ENCODE assay signal across 25 cellular contexts in genomic region chr9:99588299-99588698, GRCh38.
"Had no signal": no experiment of that assay in that cellular context is flagged by ENCODE, and none has a peak within 500 bp of the region (broad histone marks: within the 10 kb centered on the region; RNA-seq: fewer than 3 reads in every experiment).

No MANE protein-coding gene starts in this region.

- DNase-seq: naive thymus-derived CD4-positive, alpha-beta T cell; natural killer cell; pancreas; right cardiac atrium; right lobe of liver; sigmoid colon; small intestine; stimulated activated CD4-positive, alpha-beta T cell treated with anti-CD3 and anti-CD28 coated beads, Interleukin-15, amount 100 ng/mL, for 24 hours; stimulated activated CD4-positive, alpha-beta T cell treated with anti-CD3 and anti-CD28 coated beads, Interleukin-2, amount 100 ng/mL, for 24 hours; stimulated activated CD4-positive, alpha-beta T cell treated with anti-CD3 and anti-CD28 coated beads, Interleukin-2, amount 100 ng/mL, for 48 hours; stimulated activated CD4-positive, alpha-beta T cell treated with anti-CD3 and anti-CD28 coated beads, Interleukin-4, amount 100 ng/mL, for 24 hours; stimulated activated naive CD4-positive, alpha-beta T cell treated with Interleukin-2 at 50 U/mL for 16 hours; stomach; thyroid gland; trophoblast cell; upper lobe of left lung had no signal

- H3K9me3 ChIP-seq: neutrophil, pancreas, prostate gland, right lobe of liver, stomach, thoracic aorta, thyroid gland, tibial nerve, upper lobe of left lung, vagina had no signal

- H3K4me1 Mint-ChIP-seq: natural killer cell; nephron; stimulated activated effector memory CD8-positive, alpha-beta T cell treated with anti-CD3 and anti-CD28 coated beads, Interleukin-12 subunit alpha, Interleukin-12 subunit beta, amount 100 ng/mL, for 72 hours had no signal

- H3K36me3 Mint-ChIP-seq: naive thymus-derived CD4-positive, alpha-beta T cell; natural killer cell; stimulated activated effector memory CD8-positive, alpha-beta T cell treated with anti-CD3 and anti-CD28 coated beads, Interleukin-12 subunit alpha, Interleukin-12 subunit beta, amount 100 ng/mL, for 72 hours had no signal

- H3K4me3 ChIP-seq: pancreas, prostate gland, right lobe of liver, sigmoid colon, stomach, thoracic aorta, thyroid gland, tibial nerve, upper lobe of left lung, vagina had no signal

- H3K27ac Mint-ChIP-seq: naive thymus-derived CD4-positive, alpha-beta T cell; natural killer cell; nephron; stimulated activated effector memory CD8-positive, alpha-beta T cell treated with anti-CD3 and anti-CD28 coated beads, Interleukin-12 subunit alpha, Interleukin-12 subunit beta, amount 100 ng/mL, for 72 hours; stimulated activated naive CD8-positive, alpha-beta T cell treated with anti-CD3 and anti-CD28 coated beads, Interleukin-15, Interleukin-2, amounts not matched to agents 100 ng/mL and 50 ng/mL, for 24 hours had no signal

- H3K36me3 ChIP-seq: neutrophil, pancreas, prostate gland, right lobe of liver, sigmoid colon, stomach, thoracic aorta, thyroid gland, tibial nerve, upper lobe of left lung, vagina had no signal

- ATAC-seq: naive thymus-derived CD4-positive, alpha-beta T cell; pancreas; right cardiac atrium; right lobe of liver; stimulated activated effector memory CD8-positive, alpha-beta T cell treated with anti-CD3 and anti-CD28 coated beads, Interleukin-12 subunit alpha, Interleukin-12 subunit beta, amount 100 ng/mL, for 72 hours had no signal

- H3K4me1 ChIP-seq: pancreas, prostate gland, right lobe of liver, sigmoid colon, stomach, thyroid gland, tibial nerve, upper lobe of left lung, vagina had no signal

- H3K9me3 Mint-ChIP-seq: natural killer cell; stimulated activated effector memory CD8-positive, alpha-beta T cell treated with anti-CD3 and anti-CD28 coated beads, Interleukin-12 subunit alpha, Interleukin-12 subunit beta, amount 100 ng/mL, for 72 hours; stimulated activated naive CD8-positive, alpha-beta T cell treated with anti-CD3 and anti-CD28 coated beads, Interleukin-15, Interleukin-2, amounts not matched to agents 100 ng/mL and 50 ng/mL, for 24 hours had no signal

- H3K27me3 ChIP-seq: neutrophil, pancreas, right lobe of liver, sigmoid colon, stomach, thyroid gland, tibial nerve, upper lobe of left lung, vagina had no signal

- H3K4me3 Mint-ChIP-seq: naive thymus-derived CD4-positive, alpha-beta T cell; natural killer cell; nephron; neural crest cell; stimulated activated effector memory CD8-positive, alpha-beta T cell treated with anti-CD3 and anti-CD28 coated beads, Interleukin-12 subunit alpha, Interleukin-12 subunit beta, amount 100 ng/mL, for 72 hours; stimulated activated naive CD8-positive, alpha-beta T cell treated with anti-CD3 and anti-CD28 coated beads, Interleukin-15, Interleukin-2, amounts not matched to agents 100 ng/mL and 50 ng/mL, for 24 hours had no signal
